16 cellular contexts compared by ENCODE assay signal in the genomic region with DNA sequence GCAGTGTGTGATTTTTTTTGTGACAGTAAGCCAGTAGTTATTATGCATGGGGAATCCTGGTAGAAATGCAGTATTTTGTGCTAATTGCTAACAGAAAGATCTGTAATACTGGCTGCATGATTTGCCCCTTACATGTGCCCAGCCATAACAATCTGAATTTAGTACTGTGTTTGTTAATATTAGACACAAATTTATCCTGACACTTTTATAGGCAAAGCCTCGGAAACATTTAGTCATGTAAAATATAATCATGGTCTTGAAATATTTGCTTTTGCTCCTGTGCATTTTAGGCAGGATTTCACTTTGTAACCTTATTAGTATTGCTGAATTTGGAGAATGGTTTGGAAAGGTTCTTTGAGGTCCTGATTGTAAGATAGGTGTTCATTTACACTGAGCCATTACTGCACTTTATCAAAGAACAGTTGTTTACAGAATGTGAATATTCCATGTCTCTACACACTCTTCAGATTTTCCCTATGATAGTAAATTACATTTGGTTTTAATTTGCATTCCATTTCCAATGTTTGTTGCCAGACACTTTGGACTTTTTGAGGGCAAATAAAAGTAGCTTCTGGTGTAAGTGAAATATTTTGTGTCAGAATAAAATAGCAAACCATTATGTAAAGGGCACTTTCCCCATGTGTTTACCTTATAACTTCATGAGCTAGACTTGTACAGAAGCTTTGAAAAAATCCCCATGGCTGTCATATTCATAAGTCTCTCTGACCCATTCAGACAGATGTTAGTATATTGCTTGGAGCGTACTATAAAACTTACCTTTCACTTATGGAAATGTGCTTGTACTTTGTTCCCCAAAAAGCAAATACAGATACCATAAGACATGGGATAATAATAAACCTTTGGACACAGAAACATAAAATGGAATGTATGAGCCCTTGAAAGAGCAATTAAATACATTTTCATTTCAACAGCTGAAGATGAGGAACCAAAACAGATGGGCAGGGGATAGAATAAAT.
A peak's percentile ranks its signal among the peaks of the same experiment; 100 is the strongest.
DNase-seq lines count a peak whose midpoint lies in the region; ATAC-seq and TF ChIP-seq lines count a peak whose summit lies in the region.
"Had no signal": no experiment of that assay in that cellular context is flagged by ENCODE, and none has a peak within 500 bp of the region (broad histone marks: within the 10 kb centered on the region; RNA-seq: fewer than 3 reads in every experiment).

No MANE protein-coding gene starts in this region.

- no peaks in the 10 kb centered on the region for H3K9me3 ChIP-seq in uterus
- H3K9me3 ChIP-seq: A549, MG63 had no signal

- H3K4me1 Mint-ChIP-seq in brain (peaks cover 17% of the 10 kb centered on the region), immature natural killer cell (peaks cover 58 to 70% of the 10 kb centered on the region in 2 donors)
- H3K4me1 Mint-ChIP-seq in T-helper 2 cell treated with Interferon-gamma antibody and Interleukin-4, amounts not matched to agents 5 μg/mL and 100 μg/mL, for 36 hours (ENCODE audit: low read depth) = peaks cover 1% of the 10 kb centered on the region

- no peak for TF ChIP-seq CTCF in AG10803 (conservative IDR thresholded peaks at IDR 0.05; ENCODE audit: low read length)
- TF ChIP-seq CTCF in HFF-Myc (IDR thresholded peaks at IDR 0.05; ENCODE audit: low read depth, low read length, missing control alignments) = no peak
- no peak for TF ChIP-seq CTCF in brain (conservative IDR thresholded peaks at IDR 0.05)
- no peak for TF ChIP-seq CTCF in uterus (IDR thresholded peaks at IDR 0.05)

- intact Hi-C loops in uterus (cut with DNase I; ENCODE audit: low total_unique reads) = no loop called here

- no peaks in the 10 kb centered on the region for H3K27me3 ChIP-seq in uterus
- H3K27me3 ChIP-seq: MG63 had no signal

- no peaks in the 10 kb centered on the region for H3K27me3 Mint-ChIP-seq in brain
- peaks cover 3 to 6% (median 6%) of the 10 kb centered on the region in 3 donors for H3K27me3 Mint-ChIP-seq in immature natural killer cell (ENCODE audit: low read depth in 3 of 3)
- H3K27me3 Mint-ChIP-seq in T-helper 2 cell treated with Interferon-gamma antibody and Interleukin-4, amounts not matched to agents 5 μg/mL and 100 μg/mL, for 36 hours (ENCODE audit: low read depth) = peaks cover 4% of the 10 kb centered on the region

- DNase-seq in AG10803 (ENCODE audit: low read depth) (peak; percentile 53), HFF-Myc (ENCODE audit: extremely low read depth, low read depth) (peak; percentile 29), immature natural killer cell (no peak), uterus (no peak)
- no peak for DNase-seq in T-helper 2 cell treated with Interferon-gamma antibody and Interleukin-4, amounts not matched to agents 5 μg/mL and 100 μg/mL, for 36 hours (ENCODE audit: low spot score)
- DNase-seq: DND-41, GDM1, GOT3, MG63, NCI-H187 treated with DMSO at 0.1 percent for 48 hours, NCI-H82 had no signal

- no peaks in the 10 kb centered on the region for H3K4me1 ChIP-seq in uterus
- H3K4me1 ChIP-seq: A549 had no signal

- H3K4me3 ChIP-seq in AG10803 (ENCODE audit: low read length) = no peak overlapping the region
- H3K4me3 ChIP-seq in HFF-Myc (replicated peaks; ENCODE audit: low read depth, low read length) = no peak overlapping the region
- H3K4me3 ChIP-seq in uterus = no peak overlapping the region
- H3K4me3 ChIP-seq: A549, MG63 had no signal

- H3K36me3 ChIP-seq in uterus = no peaks in the 10 kb centered on the region
- H3K36me3 ChIP-seq: MG63 had no signal

- TF ChIP-seq POLR2A in uterus (IDR thresholded peaks at IDR 0.05) = no peak

- no peak overlapping the region for H3K27ac ChIP-seq in uterus
- H3K27ac ChIP-seq: A549, C4-2B had no signal

- H3K36me3 Mint-ChIP-seq in brain (no peaks in the 10 kb centered on the region), immature natural killer cell (peaks cover 0 to 8% (median 0%) of the 10 kb centered on the region in 3 donors)
- no peaks in the 10 kb centered on the region for H3K36me3 Mint-ChIP-seq in T-helper 2 cell treated with Interferon-gamma antibody and Interleukin-4, amounts not matched to agents 5 μg/mL and 100 μg/mL, for 36 hours (ENCODE audit: low read depth)

- H3K27ac Mint-ChIP-seq in brain (peak overlapping the region in 3 of 5 experiments; percentile 30 to 81 (median 46)), immature natural killer cell (peak overlapping the region in 4 of 6 donors; percentile 14 to 58 (median 54))
- no peak overlapping the region for H3K27ac Mint-ChIP-seq in T-helper 2 cell treated with Interferon-gamma antibody and Interleukin-4, amounts not matched to agents 5 μg/mL and 100 μg/mL, for 36 hours

- H3K4me3 Mint-ChIP-seq in brain = peak overlapping the region in 1 of 5 experiments; percentile 38
- H3K4me3 Mint-ChIP-seq in immature natural killer cell = peak overlapping the region in 1 of 5 donors; percentile 38
- H3K4me3 Mint-ChIP-seq in T-helper 2 cell treated with Interferon-gamma antibody and Interleukin-4, amounts not matched to agents 5 μg/mL and 100 μg/mL, for 36 hours = no peak overlapping the region

- ATAC-seq in GM18909 (IDR thresholded peaks at IDR 0.05; ENCODE audit: poor library complexity, unreplicated experiment) (no peak), HG02759 (IDR thresholded peaks at IDR 0.05; ENCODE audit: unreplicated experiment) (no peak)
- ATAC-seq: A549 had no signal

- no peaks in the 10 kb centered on the region for H3K9me3 Mint-ChIP-seq in brain
- no peaks in the 10 kb centered on the region for H3K9me3 Mint-ChIP-seq in immature natural killer cell
- no peaks in the 10 kb centered on the region for H3K9me3 Mint-ChIP-seq in T-helper 2 cell treated with Interferon-gamma antibody and Interleukin-4, amounts not matched to agents 5 μg/mL and 100 μg/mL, for 36 hours

Comparison
In these comparisons a context has a peak if more than half of its experiments do, and no peak if none do; other contexts are left out.
1. DNase-seq: peak in AG10803 (single experiment) and HFF-Myc (single experiment); none in immature natural killer cell (0 of 3), T-helper 2 cell treated with Interferon-gamma antibody and Interleukin-4, amounts not matched to agents 5 μg/mL and 100 μg/mL, for 36 hours (single experiment) and uterus (0 of 2).